27 cellular contexts compared by ENCODE assay signal in genomic region chr10:129594811-129595210, GRCh38.
"Had no signal": no experiment of that assay in that cellular context is flagged by ENCODE, and none has a peak within 500 bp of the region (broad histone marks: within the 10 kb centered on the region; RNA-seq: fewer than 3 reads in every experiment).

No MANE protein-coding gene starts in this region.

- ATAC-seq: naive thymus-derived CD8-positive, alpha-beta T cell; natural killer cell treated with Interleukin-12 subunit alpha and Interleukin-12 subunit beta and Interleukin-15 and Interleukin-18, amount 100 ng/mL, for 72 hours; pancreas; right cardiac atrium; sciatic nerve; stimulated activated effector memory CD8-positive, alpha-beta T cell treated with anti-CD3 and anti-CD28 coated beads, Interleukin-12 subunit alpha, Interleukin-12 subunit beta, amount 100 ng/mL, for 72 hours; stimulated activated naive B cell treated with anti-CD40 and anti-IgM and Interleukin-4, amounts not matched to agents 10 μg/mL and 1 μg/mL and 100 μg/mL, for 72 hours had no signal

- H3K36me3 Mint-ChIP-seq: natural killer cell treated with Interleukin-12 subunit alpha and Interleukin-12 subunit beta and Interleukin-15 and Interleukin-18, amount 100 ng/mL, for 72 hours; stimulated activated effector memory CD8-positive, alpha-beta T cell treated with anti-CD3 and anti-CD28 coated beads, Interleukin-12 subunit alpha, Interleukin-12 subunit beta, amount 100 ng/mL, for 72 hours had no signal

- H3K9me3 ChIP-seq: pancreas, prostate gland, thoracic aorta, thyroid gland, upper lobe of left lung, vagina had no signal

- H3K4me3 Mint-ChIP-seq: natural killer cell treated with Interleukin-12 subunit alpha and Interleukin-12 subunit beta and Interleukin-15 and Interleukin-18, amount 100 ng/mL, for 72 hours; nephron progenitor cell; neural crest cell; stimulated activated effector memory CD8-positive, alpha-beta T cell treated with anti-CD3 and anti-CD28 coated beads, Interleukin-12 subunit alpha, Interleukin-12 subunit beta, amount 100 ng/mL, for 72 hours; stimulated activated naive B cell treated with anti-CD40 and anti-IgM and Interleukin-4, amounts not matched to agents 10 μg/mL and 1 μg/mL and 100 μg/mL, for 72 hours; stimulated activated naive CD8-positive, alpha-beta T cell treated with anti-CD3 and anti-CD28 coated beads, Interleukin-15, Interleukin-2, amounts not matched to agents 100 ng/mL and 50 ng/mL, for 24 hours had no signal

- H3K4me1 Mint-ChIP-seq: nephron progenitor cell; stimulated activated effector memory CD8-positive, alpha-beta T cell treated with anti-CD3 and anti-CD28 coated beads, Interleukin-12 subunit alpha, Interleukin-12 subunit beta, amount 100 ng/mL, for 72 hours had no signal

- H3K4me1 ChIP-seq: pancreas, prostate gland, stomach, thyroid gland, tibial nerve, upper lobe of left lung, vagina had no signal

- DNase-seq: naive thymus-derived CD8-positive, alpha-beta T cell; nephron progenitor cell; nucleus accumbens; pancreas; retina; right cardiac atrium; small intestine; stimulated activated CD4-positive, alpha-beta T cell treated with anti-CD3 and anti-CD28 coated beads, Interleukin-15, amount 100 ng/mL, for 24 hours; stimulated activated CD4-positive, alpha-beta T cell treated with anti-CD3 and anti-CD28 coated beads, Interleukin-2, amount 100 ng/mL, for 24 hours; stimulated activated CD4-positive, alpha-beta T cell treated with anti-CD3 and anti-CD28 coated beads, Interleukin-2, amount 100 ng/mL, for 48 hours; stimulated activated CD4-positive, alpha-beta T cell treated with anti-CD3 and anti-CD28 coated beads, Interleukin-4, amount 100 ng/mL, for 24 hours; stimulated activated naive B cell treated with anti-CD40 and anti-IgM and Interleukin-4, amounts not matched to agents 10 μg/mL and 1 μg/mL and 100 μg/mL, for 72 hours; stimulated activated naive CD4-positive, alpha-beta T cell treated with Interleukin-2 at 50 U/mL for 16 hours; stomach; thyroid gland; trophoblast cell had no signal

- H3K27ac Mint-ChIP-seq: naive thymus-derived CD8-positive, alpha-beta T cell; natural killer cell treated with Interleukin-12 subunit alpha and Interleukin-12 subunit beta and Interleukin-15 and Interleukin-18, amount 100 ng/mL, for 72 hours; nephron progenitor cell; stimulated activated effector memory CD8-positive, alpha-beta T cell treated with anti-CD3 and anti-CD28 coated beads, Interleukin-12 subunit alpha, Interleukin-12 subunit beta, amount 100 ng/mL, for 72 hours; stimulated activated naive B cell treated with anti-CD40 and anti-IgM and Interleukin-4, amounts not matched to agents 10 μg/mL and 1 μg/mL and 100 μg/mL, for 72 hours; stimulated activated naive CD8-positive, alpha-beta T cell treated with anti-CD3 and anti-CD28 coated beads, Interleukin-15, Interleukin-2, amounts not matched to agents 100 ng/mL and 50 ng/mL, for 24 hours had no signal

- H3K4me3 ChIP-seq: pancreas, prostate gland, stomach, thoracic aorta, thyroid gland, tibial nerve, upper lobe of left lung, vagina had no signal

- H3K27me3 Mint-ChIP-seq: naive thymus-derived CD8-positive, alpha-beta T cell; natural killer cell treated with Interleukin-12 subunit alpha and Interleukin-12 subunit beta and Interleukin-15 and Interleukin-18, amount 100 ng/mL, for 72 hours; stimulated activated naive B cell treated with anti-CD40 and anti-IgM and Interleukin-4, amounts not matched to agents 10 μg/mL and 1 μg/mL and 100 μg/mL, for 72 hours; stimulated activated naive CD8-positive, alpha-beta T cell treated with anti-CD3 and anti-CD28 coated beads, Interleukin-15, Interleukin-2, amounts not matched to agents 100 ng/mL and 50 ng/mL, for 24 hours had no signal

- H3K9me3 Mint-ChIP-seq: natural killer cell treated with Interleukin-12 subunit alpha and Interleukin-12 subunit beta and Interleukin-15 and Interleukin-18, amount 100 ng/mL, for 72 hours had no signal

- H3K27me3 ChIP-seq: neutrophil, pancreas, stomach, thyroid gland, tibial nerve, upper lobe of left lung, vagina had no signal

- H3K27ac ChIP-seq: neutrophil, pancreas, prostate gland, stomach, thoracic aorta, thyroid gland, tibial nerve, upper lobe of left lung, vagina had no signal

- H3K36me3 ChIP-seq: neutrophil, pancreas, prostate gland, thoracic aorta, thyroid gland, upper lobe of left lung, vagina had no signal
